ENCODE assay signal across 15 cellular contexts in genomic region chr4:186553717-186554116, GRCh38. TPM values are rescaled to one million over a fixed set of nuclear protein-coding genes. Genes with fewer than 3 reads are reported as not detected.
"Had no signal": no experiment of that assay in that cellular context is flagged by ENCODE, and none has a peak within 500 bp of the region (broad histone marks: within the 10 kb centered on the region; RNA-seq: fewer than 3 reads in every experiment).

No MANE protein-coding gene starts in this region.

- H3K27ac ChIP-seq: left ventricle myocardium inferior, parathyroid adenoma, thyroid gland, uterus, WERI-Rb-1 had no signal

- H3K36me3 ChIP-seq: left ventricle myocardium inferior, thyroid gland, uterus, WERI-Rb-1 had no signal

- ATAC-seq: activated T-helper 17 cell treated with anti-CD3 and anti-CD28 coated beads, Interleukin-2, amount 50 U/mL, for 72 hours; T-cell had no signal

- H3K4me3 ChIP-seq: thyroid gland, uterus had no signal

- H3K27me3 ChIP-seq: thyroid gland had no signal

- H3K9me3 ChIP-seq: left ventricle myocardium inferior, thyroid gland, uterus had no signal

- H3K4me1 ChIP-seq: parathyroid adenoma had no signal

- DNase-seq: activated CD4-positive, alpha-beta T cell treated with anti-CD3 and anti-CD28 coated beads for 4 hours; activated CD8-positive, alpha-beta memory T cell treated with anti-CD3 and anti-CD28 coated beads for 24 hours; activated naive CD4-positive, alpha-beta T cell treated with anti-CD3 and anti-CD28 coated beads for 36 hours; erythroblast; hypothalamus; left ventricle myocardium inferior; retina; T-cell; T1000; uterus; WERI-Rb-1 had no signal

RNA-seq across cellular contexts. Expression of gene MTNR1A, which starts 1.6 kb away (rescaled TPM):
- total RNA-seq: activated naive CD4-positive, alpha-beta T cell treated with anti-CD3 and anti-CD28 coated beads for 36 hours; activated T-helper 17 cell treated with anti-CD3 and anti-CD28 coated beads, Interleukin-2, amount 50 U/mL, for 72 hours; cardiac septum; left ventricle myocardium inferior; T-cell; thyroid gland had no signal
